In genomic region chr20:17647391-17648305, GRCh38 we compare ENCODE assay signal across 17 cellular contexts. TPM values are rescaled to one million over a fixed set of nuclear protein-coding genes. Genes with fewer than 3 reads are reported as not detected.
DNase-seq lines count a peak whose midpoint lies in the region; ATAC-seq and TF ChIP-seq lines count a peak whose summit lies in the region.
"Had no signal": no experiment of that assay in that cellular context is flagged by ENCODE, and none has a peak within 500 bp of the region (broad histone marks: within the 10 kb centered on the region; RNA-seq: fewer than 3 reads in every experiment).

No MANE protein-coding gene starts in this region.

- H3K27ac Mint-ChIP-seq in CD14-positive monocyte (peak overlapping the region in 6 of 7 donors; percentile 37 to 76 (median 60)), immature natural killer cell (peak overlapping the region in 5 of 6 donors; percentile 73 to 89 (median 83)), progenitor cell of endocrine pancreas (peak overlapping the region; percentile 78)
- H3K27ac Mint-ChIP-seq: activated CD4-positive, alpha-beta memory T cell treated with anti-CD3 and anti-CD28 coated beads for 36 hours had no signal

- no peak overlapping the region for H3K27ac ChIP-seq in RWPE2 (ENCODE audit: poor library complexity, severe bottlenecking)

- no peaks in the 10 kb centered on the region for H3K27me3 ChIP-seq in RWPE2 (ENCODE audit: insufficient read depth, poor library complexity, severe bottlenecking)

- no peak for DNase-seq in CD14-positive monocyte (ENCODE audit: low spot score)
- peak; percentile 43 for DNase-seq in RWPE2 (ENCODE audit: low spot score)
- DNase-seq in immature natural killer cell, result no peak
- DNase-seq in progenitor cell of endocrine pancreas (ENCODE audit: low spot score, unreplicated experiment), result no peak
- no peak for DNase-seq in stimulated activated CD8-positive, alpha-beta memory T cell treated with anti-CD3 and anti-CD28 coated beads, Interleukin-4, amount 100 ng/mL, for 48 hours
- DNase-seq: activated CD4-positive, alpha-beta memory T cell treated with anti-CD3 and anti-CD28 coated beads for 36 hours; activated gamma-delta T cell treated with Interleukin-2 at 50 U/mL for 16 hours; kidney glomerular epithelial cell; NCI-H1694; NCI-H526; SIG-M5; T1000 had no signal

- H3K27me3 Mint-ChIP-seq in CD14-positive monocyte (ENCODE audit: low read depth in 3 of 3) (peaks cover 0 to 5% (median 0%) of the 10 kb centered on the region in 3 donors), immature natural killer cell (ENCODE audit: low read depth in 3 of 3) (peaks cover 0 to 2% (median 0%) of the 10 kb centered on the region in 3 donors), progenitor cell of endocrine pancreas (no peaks in the 10 kb centered on the region)
- H3K27me3 Mint-ChIP-seq: activated CD4-positive, alpha-beta memory T cell treated with anti-CD3 and anti-CD28 coated beads for 36 hours; IgD-negative memory B cell had no signal

- H3K4me3 ChIP-seq in RWPE2 (ENCODE audit: severe bottlenecking), result no peak overlapping the region

- H3K4me1 Mint-ChIP-seq in CD14-positive monocyte (peaks cover 55% of the 10 kb centered on the region), immature natural killer cell (peaks cover 27 to 30% of the 10 kb centered on the region in 2 donors), progenitor cell of endocrine pancreas (ENCODE audit: low read depth) (peaks cover 19% of the 10 kb centered on the region)

- H3K4me1 ChIP-seq in RWPE2 (ENCODE audit: insufficient read depth, poor library complexity, severe bottlenecking), result no peaks in the 10 kb centered on the region

- peaks cover 0 to 1% (median 0%) of the 10 kb centered on the region in 7 donors for H3K9me3 Mint-ChIP-seq in CD14-positive monocyte
- H3K9me3 Mint-ChIP-seq in immature natural killer cell, result no peaks in the 10 kb centered on the region
- H3K9me3 Mint-ChIP-seq in progenitor cell of endocrine pancreas (ENCODE audit: low read depth), result no peaks in the 10 kb centered on the region
- H3K9me3 Mint-ChIP-seq: activated CD4-positive, alpha-beta memory T cell treated with anti-CD3 and anti-CD28 coated beads for 36 hours; IgD-negative memory B cell had no signal

- intact Hi-C loops in CD14-positive monocyte (cut with micrococcal nuclease), result no loop called here

- ATAC-seq in RWPE2 (ENCODE audit: low read depth) (no peak), HG02884 (IDR thresholded peaks at IDR 0.05; ENCODE audit: unreplicated experiment) (no peak), GM21381 (IDR thresholded peaks at IDR 0.05; ENCODE audit: unreplicated experiment) (no peak), GM21526 (IDR thresholded peaks at IDR 0.05; ENCODE audit: low FRiP score, unreplicated experiment) (no peak)

- peaks cover 13 to 50% of the 10 kb centered on the region in 2 donors for H3K36me3 Mint-ChIP-seq in CD14-positive monocyte
- H3K36me3 Mint-ChIP-seq in immature natural killer cell, result peaks cover 0 to 3% (median 0%) of the 10 kb centered on the region in 3 donors
- H3K36me3 Mint-ChIP-seq in progenitor cell of endocrine pancreas (ENCODE audit: insufficient read depth), result peaks cover 4% of the 10 kb centered on the region
- H3K36me3 Mint-ChIP-seq: activated CD4-positive, alpha-beta memory T cell treated with anti-CD3 and anti-CD28 coated beads for 36 hours had no signal

- H3K4me3 Mint-ChIP-seq in CD14-positive monocyte (no peak overlapping the region), immature natural killer cell (peak overlapping the region in 3 of 5 donors; percentile 56 to 74 (median 69)), progenitor cell of endocrine pancreas (ENCODE audit: low read depth) (no peak overlapping the region)
- H3K4me3 Mint-ChIP-seq: activated CD4-positive, alpha-beta memory T cell treated with anti-CD3 and anti-CD28 coated beads for 36 hours had no signal

- TF ChIP-seq CTCF in CD14-positive monocyte (IDR thresholded peaks at IDR 0.05) (no peak), RWPE2 (IDR thresholded peaks at IDR 0.05; ENCODE audit: poor library complexity, severe bottlenecking) (no peak), progenitor cell of endocrine pancreas (IDR thresholded peaks at IDR 0.05; ENCODE audit: unreplicated experiment) (no peak)

- H3K9me3 ChIP-seq in RWPE2 (ENCODE audit: severe bottlenecking), result no peaks in the 10 kb centered on the region

- H3K36me3 ChIP-seq in RWPE2 (ENCODE audit: low read depth), result peaks cover 58% of the 10 kb centered on the region

RNA-seq across cellular contexts. Expression of gene RRBP1, which starts 34.4 kb away (rescaled TPM):
- 1 to 10 TPM; 4.7 to 7.5 TPM for polyA plus RNA-seq in CD14-positive monocyte
- polyA plus RNA-seq in immature natural killer cell, result 10 to 100 TPM in 1 of 3 donors, 1 to 10 TPM in 2; 4.1 to 39.0 (median 5.7) TPM
- total RNA-seq in progenitor cell of endocrine pancreas, result 222 and 242 TPM in 2 replicates

RNA-seq across cellular contexts. Expression of gene BANF2, which starts 52.1 kb away (rescaled TPM):
- not detected for polyA plus RNA-seq in CD14-positive monocyte
- polyA plus RNA-seq in immature natural killer cell, result not detected
- not detected in 2 replicates for total RNA-seq in progenitor cell of endocrine pancreas
- total RNA-seq: activated CD4-positive, alpha-beta memory T cell treated with anti-CD3 and anti-CD28 coated beads for 36 hours; glomerular endothelial cell had no signal
- polyA plus RNA-seq: IgD-negative memory B cell had no signal

Comparison
In these comparisons a context has a peak if more than half of its experiments do, and no peak if none do; other contexts are left out.
1. H3K4me3 Mint-ChIP-seq: peak in immature natural killer cell (3 of 5); none in CD14-positive monocyte (0 of 2) and progenitor cell of endocrine pancreas (single experiment).
2. Peak in every context shown above with its lines, with median percentiles within 50 percentile points of each other: H3K27ac Mint-ChIP-seq.